Comparison of ENCODE assay signal across 8 cellular contexts in the genomic region with DNA sequence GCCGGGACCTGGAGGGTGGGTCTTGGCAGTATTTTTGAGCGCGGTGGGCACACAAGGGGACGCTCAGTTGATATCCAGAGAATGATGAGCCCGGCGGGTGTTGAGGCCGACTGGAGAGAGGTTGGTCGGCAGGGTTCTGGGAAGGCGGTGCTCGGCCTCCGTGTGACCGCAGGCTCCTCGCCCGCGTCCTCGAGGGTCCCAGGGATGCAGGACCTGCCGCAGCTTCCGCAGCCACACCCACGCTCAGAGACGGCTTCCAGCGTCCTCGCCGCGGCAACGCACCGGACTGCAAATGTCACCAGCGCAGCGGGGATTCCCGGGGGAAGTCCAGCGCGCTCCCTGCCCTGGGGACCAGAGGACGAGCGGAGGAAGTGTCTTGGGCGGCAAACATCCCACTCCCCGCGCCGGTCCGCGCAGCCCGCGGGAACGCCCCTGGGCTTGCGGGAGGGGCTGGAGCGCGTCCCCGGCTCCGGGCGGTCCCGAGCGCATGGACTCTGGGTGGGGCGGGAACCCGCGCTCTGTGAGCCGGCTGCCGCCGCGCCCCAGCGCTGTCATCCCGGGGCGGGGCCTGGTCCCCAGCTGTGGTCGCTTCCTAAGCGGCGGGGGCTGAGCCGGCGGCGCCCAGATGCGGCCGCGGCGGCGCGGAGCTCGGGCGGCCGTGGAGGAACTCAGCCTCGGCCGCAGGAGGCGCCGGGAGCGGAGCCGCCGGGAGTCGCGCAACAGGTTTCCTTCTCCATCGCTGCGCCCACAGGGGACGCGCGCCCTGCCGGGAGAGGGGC. TPM values are rescaled to one million over a fixed set of nuclear protein-coding genes. Genes with fewer than 3 reads are reported as not detected.
DNase-seq lines count a peak whose midpoint lies in the region; ATAC-seq and TF ChIP-seq lines count a peak whose summit lies in the region.

A gene (plus strand): TSS at position 624 of the 779 bp plus-strand sequence. CDS start 36,111 bp downstream, outside the sequence.

- peak within 1 kb of the TSS; percentile 72 for H2AFZ ChIP-seq in SK-N-SH (ENCODE audit: low read depth)

- H3K79me2 ChIP-seq in SK-N-SH (ENCODE audit: insufficient read depth) = no peaks in the 10 kb centered on the region

- H3K9ac ChIP-seq in SK-N-SH = no peak within 1 kb of the TSS

- H3K9me3 Mint-ChIP-seq in CD14-positive monocyte = peaks cover 0 to 2% (median 0%) of the 10 kb centered on the region in 7 donors
- H3K9me3 Mint-ChIP-seq in activated naive CD4-positive, alpha-beta T cell treated with anti-CD3 and anti-CD28 coated beads, Interleukin-2, amount 10 ng/mL, durations not matched to agents 7 days and 5 days = no peaks in the 10 kb centered on the region

- TF ChIP-seq CTCF in CD14-positive monocyte (IDR thresholded peaks at IDR 0.05) = no peak
- TF ChIP-seq CTCF in SK-N-SH (IDR thresholded peaks at IDR 0.05) = 0 out of 2 replicates have a peak, but pooled peaks have one; percentile 5

- no peaks in the 10 kb centered on the region for H3K36me3 ChIP-seq in SK-N-SH (replicated peaks in 1 of 2; ENCODE audit: control insufficient read depth in 1 of 2, insufficient read depth in 2 of 2, low read length in 1 of 2)

- peak within 1 kb of the TSS; percentile 53 to 64 for H3K4me3 ChIP-seq in SK-N-SH (ENCODE audit: low read depth in 2 of 2, low read length in 1 of 2)

- peaks cover 0 to 5% of the 10 kb centered on the region in 2 experiments; a peak in 1 of 4 replicates for H3K4me1 ChIP-seq in SK-N-SH (ENCODE audit: control insufficient read depth in 1 of 2, insufficient read depth in 2 of 2, low read depth in 1 of 2, low read length in 1 of 2)

- no peak within 1 kb of the TSS for H3K27ac ChIP-seq in SK-N-SH (ENCODE audit: low read depth in 2 of 2, low read length in 1 of 2)

- peak within 1 kb of the TSS; percentile 82 for H3K4me2 ChIP-seq in SK-N-SH

- H4K20me1 ChIP-seq in SK-N-SH (ENCODE audit: insufficient read depth) = no peaks in the 10 kb centered on the region

- TF ChIP-seq RAD21 in SK-N-SH (IDR thresholded peaks at IDR 0.05; ENCODE audit: low read length) = no peak

- no peaks in the 10 kb centered on the region for H3K9me3 ChIP-seq in SK-N-SH

- peaks cover 61% of the 10 kb centered on the region for H3K27me3 ChIP-seq in SK-N-SH (ENCODE audit: insufficient read depth)

- H3K27me3 Mint-ChIP-seq in CD14-positive monocyte (ENCODE audit: low read depth in 3 of 3) = peaks cover 0 to 3% (median 1%) of the 10 kb centered on the region in 3 donors
- H3K27me3 Mint-ChIP-seq in activated naive CD4-positive, alpha-beta T cell treated with anti-CD3 and anti-CD28 coated beads, Interleukin-2, amount 10 ng/mL, durations not matched to agents 7 days and 5 days = peaks cover 7% of the 10 kb centered on the region

- POLR2A ChIA-PET in SK-N-SH (lab: Yijun Ruan, JAX) = no interaction called here

- peaks cover 38 to 42% of the 10 kb centered on the region in 2 donors for H3K36me3 Mint-ChIP-seq in CD14-positive monocyte
- H3K36me3 Mint-ChIP-seq in activated naive CD4-positive, alpha-beta T cell treated with anti-CD3 and anti-CD28 coated beads, Interleukin-2, amount 10 ng/mL, durations not matched to agents 7 days and 5 days = peaks cover 19% of the 10 kb centered on the region

- CTCF ChIA-PET in SK-N-SH (lab: Yijun Ruan, JAX) = interaction anchor here (1.5 kb wide), 1 partner anchor 69 kb away, joined by 4 read pairs; no protein-coding TSS in a partner anchor
- CTCF ChIA-PET in activated naive CD4-positive, alpha-beta T cell treated with anti-CD3 and anti-CD28 coated beads, Interleukin-2, amount 10 ng/mL, durations not matched to agents 7 days and 5 days (lab: Charles Lee) = interaction anchor here (0.9 to 2.0 kb wide), 3 partner anchors 20 to 71 kb away, joined by 3 to 5 read pairs (median 4); no protein-coding TSS in a partner anchor

- peak within 1 kb of the TSS; percentile 99 to 100 (median 99) for H3K27ac Mint-ChIP-seq in CD14-positive monocyte
- H3K27ac Mint-ChIP-seq in activated naive CD4-positive, alpha-beta T cell treated with anti-CD3 and anti-CD28 coated beads, Interleukin-2, amount 10 ng/mL, durations not matched to agents 7 days and 5 days = peak within 1 kb of the TSS; percentile 98

- H3K4me3 Mint-ChIP-seq in CD14-positive monocyte = peak within 1 kb of the TSS; percentile 95 to 97
- peak within 1 kb of the TSS; percentile 87 for H3K4me3 Mint-ChIP-seq in activated naive CD4-positive, alpha-beta T cell treated with anti-CD3 and anti-CD28 coated beads, Interleukin-2, amount 10 ng/mL, durations not matched to agents 7 days and 5 days

- DNase-seq in CD14-positive monocyte (ENCODE audit: low spot score) (peak; percentile 90), SK-N-SH (peak; percentile 62), cardiac septum (ENCODE audit: low spot score) (peak; percentile 93), posterior vena cava (ENCODE audit: low spot score) (peak; percentile 93), ureter (ENCODE audit: low spot score) (peak; percentile 58)
- peak; percentile 85 for DNase-seq in activated naive CD4-positive, alpha-beta T cell treated with anti-CD3 and anti-CD28 coated beads, Interleukin-2, amount 10 ng/mL, durations not matched to agents 7 days and 5 days

- TF ChIP-seq EP300 in SK-N-SH (IDR thresholded peaks at IDR 0.05; ENCODE audit: borderline replicate concordance in 1 of 2, low read depth in 1 of 2, low read length in 1 of 2) = no peak

- peaks cover 47% of the 10 kb centered on the region for H3K4me1 Mint-ChIP-seq in CD14-positive monocyte
- H3K4me1 Mint-ChIP-seq in activated naive CD4-positive, alpha-beta T cell treated with anti-CD3 and anti-CD28 coated beads, Interleukin-2, amount 10 ng/mL, durations not matched to agents 7 days and 5 days = peaks cover 40% of the 10 kb centered on the region

- H3K9me2 ChIP-seq in SK-N-SH = no peaks in the 10 kb centered on the region

- ATAC-seq in GM19438 (IDR thresholded peaks at IDR 0.05; ENCODE audit: low read depth, unreplicated experiment) (peak; percentile 57), HG03558 (IDR thresholded peaks at IDR 0.05; ENCODE audit: extremely low read depth, unreplicated experiment) (peak; percentile 43)

- intact Hi-C loops in CD14-positive monocyte (cut with micrococcal nuclease) (loop anchor here (5.0 to 10.0 kb wide), 5 partner anchors 32 to 205 kb away; a partner anchor contains a TSS), cardiac septum (cut with DNase I) (loop anchor here (1.0 to 10.0 kb wide), 3 partner anchors 43 to 135 kb away; a partner anchor contains a TSS), posterior vena cava (cut with DNase I) (loop anchor here (5.0 to 10.0 kb wide), 2 partner anchors 65 to 1518 kb away; no protein-coding TSS in a partner anchor)

- H3F3A ChIP-seq in SK-N-SH (replicated peaks; ENCODE audit: insufficient read depth) = no peaks in the 10 kb centered on the region

- WGBS in SK-N-SH (ENCODE audit: low lambda C conversion rate) = 10% methylated on average over 8 of the region's 90 CpGs

TF ChIP-seq in SK-N-SH, 30 proteins besides CTCF, POLR2A, EP300 and RAD21:
- TF ChIP-seq, protein P1, sequence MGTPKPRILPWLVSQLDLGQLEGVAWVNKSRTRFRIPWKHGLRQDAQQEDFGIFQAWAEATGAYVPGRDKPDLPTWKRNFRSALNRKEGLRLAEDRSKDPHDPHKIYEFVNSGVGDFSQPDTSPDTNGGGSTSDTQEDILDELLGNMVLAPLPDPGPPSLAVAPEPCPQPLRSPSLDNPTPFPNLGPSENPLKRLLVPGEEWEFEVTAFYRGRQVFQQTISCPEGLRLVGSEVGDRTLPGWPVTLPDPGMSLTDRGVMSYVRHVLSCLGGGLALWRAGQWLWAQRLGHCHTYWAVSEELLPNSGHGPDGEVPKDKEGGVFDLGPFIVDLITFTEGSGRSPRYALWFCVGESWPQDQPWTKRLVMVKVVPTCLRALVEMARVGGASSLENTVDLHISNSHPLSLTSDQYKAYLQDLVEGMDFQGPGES (IDR thresholded peaks at IDR 0.05; ENCODE audit: low read depth, low read length) = no peak
- TF ChIP-seq FOXM1 (IDR thresholded peaks at IDR 0.05; ENCODE audit: low read depth) = no peak
- no peak for TF ChIP-seq MXI1 (IDR thresholded peaks at IDR 0.05; ENCODE audit: low read depth, low read length)
- TF ChIP-seq EZH2phosphoT487 (IDR thresholded peaks at IDR 0.05; ENCODE audit: borderline replicate concordance, low read depth) = no peak
- no peak for TF ChIP-seq FOSL2 (IDR thresholded peaks at IDR 0.05; ENCODE audit: borderline replicate concordance, low read depth)
- TF ChIP-seq RXRA (IDR thresholded peaks at IDR 0.05; ENCODE audit: borderline replicate concordance, low read depth) = no peak
- TF ChIP-seq JUND (IDR thresholded peaks at IDR 0.05) = no peak
- no peak for TF ChIP-seq RCOR1 (IDR thresholded peaks at IDR 0.05; ENCODE audit: low read length)
- TF ChIP-seq, protein P2, sequence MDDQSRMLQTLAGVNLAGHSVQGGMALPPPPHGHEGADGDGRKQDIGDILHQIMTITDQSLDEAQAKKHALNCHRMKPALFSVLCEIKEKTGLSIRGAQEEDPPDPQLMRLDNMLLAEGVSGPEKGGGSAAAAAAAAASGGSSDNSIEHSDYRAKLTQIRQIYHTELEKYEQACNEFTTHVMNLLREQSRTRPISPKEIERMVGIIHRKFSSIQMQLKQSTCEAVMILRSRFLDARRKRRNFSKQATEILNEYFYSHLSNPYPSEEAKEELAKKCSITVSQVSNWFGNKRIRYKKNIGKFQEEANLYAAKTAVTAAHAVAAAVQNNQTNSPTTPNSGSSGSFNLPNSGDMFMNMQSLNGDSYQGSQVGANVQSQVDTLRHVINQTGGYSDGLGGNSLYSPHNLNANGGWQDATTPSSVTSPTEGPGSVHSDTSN (IDR thresholded peaks at IDR 0.05) = no peak
- no peak for TF ChIP-seq GABPA (IDR thresholded peaks at IDR 0.05; ENCODE audit: low read depth)
- TF ChIP-seq RFX5 (IDR thresholded peaks at IDR 0.05; ENCODE audit: low read length) = no peak

RNA-seq across cellular contexts. Expression of the gene that starts here (rescaled TPM):
- polyA plus RNA-seq in CD14-positive monocyte (100 to 1,000 TPM; 276 to 372 TPM), SK-N-SH (2012; rRNA removed) (0.15 and 0.41 TPM in 2 replicates)
- polyA plus RNA-seq in SK-N-SH (2012; cell fraction: cytosol; rRNA removed) = 0.18 and 0.41 TPM in 2 replicates
- polyA plus RNA-seq in SK-N-SH (2012; cell fraction: nucleus; rRNA removed) = 0.14 and 0.15 TPM in 2 replicates
- total RNA-seq in cardiac septum (8.8 TPM), posterior vena cava (10 to 100 TPM in 1 of 2 donors, 1 to 10 TPM in 1; 7.0 to 10.5 TPM), ureter (5.8 TPM)

Comparison
In these comparisons a context has a peak if more than half of its experiments do, and no peak if none do; other contexts are left out.
1. RNA of the gene that starts here (polyA plus RNA-seq): 276 to 372 TPM in CD14-positive monocyte; 0.14 to 0.41 TPM in SK-N-SH; every median in the first group is over 100 times any median in the second.
2. Peak in DNase-seq, H3K4me3 ChIP-seq and H3K4me2 ChIP-seq in SK-N-SH; RNA of the gene not detected or under 1 TPM.
3. Peak in every context shown above with its lines, with median percentiles within 50 percentile points of each other: DNase-seq.